35 cellular contexts compared by ENCODE assay signal in genomic region chr2:215493370-215493769, GRCh38.
"Had no signal": no experiment of that assay in that cellular context is flagged by ENCODE, and none has a peak within 500 bp of the region (broad histone marks: within the 10 kb centered on the region; RNA-seq: fewer than 3 reads in every experiment).

No MANE protein-coding gene starts in this region.

- H3K27ac Mint-ChIP-seq: activated CD4-positive, alpha-beta memory T cell treated with anti-CD3 and anti-CD28 coated beads for 36 hours; activated CD4-positive, alpha-beta T cell treated with anti-CD3 and anti-CD28 coated beads for 36 hours; activated naive CD4-positive, alpha-beta T cell treated with anti-CD3 and anti-CD28 coated beads for 36 hours; activated naive CD4-positive, alpha-beta T cell treated with anti-CD3 and anti-CD28 coated beads, Interleukin-2, amount 50 U/mL, for 72 hours; activated T-helper 1 cell treated with anti-CD3 and anti-CD28 coated beads, Interleukin-12 subunit alpha, Interleukin-12 subunit beta, Interleukin-2, Interleukin-4 antibody, amounts not matched to agents 30 ng/mL and 10 ng/mL and 1 ng/mL, durations not matched to agents 14 hours and 24 hours and 36 hours had no signal

- H3K27ac ChIP-seq: adrenal gland, body of pancreas, breast epithelium, KMS-11, Peyer's patch, SJSA1 had no signal

- H3K27me3 ChIP-seq: adrenal gland, body of pancreas, breast epithelium, Peyer's patch, SJSA1 had no signal

- H3K9me3 ChIP-seq: adrenal gland, body of pancreas, breast epithelium, Peyer's patch, SJSA1, SK-N-SH had no signal

- H3K4me3 ChIP-seq: adrenal gland, body of pancreas, breast epithelium, Peyer's patch, SJSA1 had no signal

- H3K4me2 ChIP-seq: KMS-11, SK-N-SH had no signal

- H3K9ac ChIP-seq: KMS-11, SK-N-SH had no signal

- H3K4me1 ChIP-seq: adrenal gland, body of pancreas, breast epithelium, Peyer's patch had no signal

- H3K4me1 Mint-ChIP-seq: activated CD4-positive, alpha-beta T cell treated with anti-CD3 and anti-CD28 coated beads for 36 hours had no signal

- DNase-seq: activated CD4-positive, alpha-beta memory T cell treated with anti-CD3 and anti-CD28 coated beads for 36 hours; activated CD4-positive, alpha-beta T cell treated with anti-CD3 and anti-CD28 coated beads for 36 hours; activated CD4-positive, alpha-beta T cell treated with anti-CD3 and anti-CD28 coated beads, Interleukin-2, amount 50 U/mL, for 1 hour; activated CD8-positive, alpha-beta memory T cell treated with anti-CD3 and anti-CD28 coated beads, Interleukin-2, amount 50 U/mL, for 4 hours; activated gamma-delta T cell treated with Interleukin-2 at 50 U/mL for 16 hours; activated naive CD4-positive, alpha-beta T cell treated with anti-CD3 and anti-CD28 coated beads for 36 hours; activated T-cell treated with anti-CD3 and anti-CD28 coated beads for 4 hours; activated T-cell treated with anti-CD3 and anti-CD28 coated beads, Interleukin-2, amount 50 U/mL, for 4 hours; adrenal gland; body of pancreas; NCI-H1092 treated with DMSO at 0.1 percent for 48 hours; NCI-H1417; NCI-H146; NCI-H187; NCI-H2029 treated with DMSO at 0.1 percent for 48 hours; NCI-H2107; NCI-H2171; NCI-H510A; NCI-H526; NCI-H748 treated with DMSO at 0.1 percent for 48 hours; NK-92 treated with Interleukin-12 subunit alpha and Interleukin-12 subunit beta, amount 100 ng/mL, for 24 hours; PC-3; Peyer's patch; RPMI8226; SHP77 treated with DMSO at 0.1 percent for 48 hours; SK-N-SH; SW 1271; T-helper 1 cell; T-helper 2 cell; T-helper 9 cell had no signal

- H3K36me3 ChIP-seq: adrenal gland, breast epithelium, Peyer's patch, SJSA1 had no signal

- H3K4me3 Mint-ChIP-seq: activated CD4-positive, alpha-beta memory T cell treated with anti-CD3 and anti-CD28 coated beads for 36 hours; activated CD4-positive, alpha-beta T cell treated with anti-CD3 and anti-CD28 coated beads for 36 hours; activated naive CD4-positive, alpha-beta T cell treated with anti-CD3 and anti-CD28 coated beads for 36 hours; activated T-cell treated with anti-CD3 and anti-CD28 coated beads, Interleukin-2, amount 50 U/mL, for 4 hours; activated T-helper 1 cell treated with anti-CD3 and anti-CD28 coated beads, Interleukin-12 subunit alpha, Interleukin-12 subunit beta, Interleukin-2, Interleukin-4 antibody, amounts not matched to agents 30 ng/mL and 10 ng/mL and 1 ng/mL, durations not matched to agents 14 hours and 24 hours and 36 hours had no signal

- H3K36me3 Mint-ChIP-seq: activated CD4-positive, alpha-beta memory T cell treated with anti-CD3 and anti-CD28 coated beads for 36 hours had no signal

- H3K9me3 Mint-ChIP-seq: activated naive CD4-positive, alpha-beta T cell treated with anti-CD3 and anti-CD28 coated beads for 36 hours; activated T-helper 1 cell treated with anti-CD3 and anti-CD28 coated beads, Interleukin-12 subunit alpha, Interleukin-12 subunit beta, Interleukin-2, Interleukin-4 antibody, amounts not matched to agents 30 ng/mL and 10 ng/mL and 1 ng/mL, durations not matched to agents 14 hours and 24 hours and 36 hours had no signal
